In the genomic region with DNA sequence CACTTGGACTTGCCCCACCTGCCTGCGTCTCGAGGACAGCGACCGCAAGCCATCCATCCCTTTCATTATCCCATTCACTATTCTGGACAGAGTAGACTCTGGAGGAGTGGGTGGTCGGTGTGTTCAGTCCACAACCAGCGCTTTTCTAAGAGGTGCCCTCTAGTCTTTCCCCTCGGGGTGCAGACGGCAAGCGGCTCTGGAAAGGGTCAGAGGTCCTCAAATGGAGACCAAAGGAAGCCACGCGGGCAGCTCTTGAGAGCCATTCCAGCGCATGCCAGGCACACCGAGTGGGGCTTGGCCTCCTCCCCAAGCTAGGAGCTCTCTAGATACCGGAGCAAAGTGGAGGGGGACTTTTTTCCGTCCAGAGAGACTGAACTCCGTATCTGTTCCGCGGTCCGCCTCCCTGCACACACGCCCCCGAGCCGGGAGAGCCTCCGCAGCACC, we compare ENCODE assay signal across 8 cellular contexts. TPM values are rescaled to one million over a fixed set of nuclear protein-coding genes. Genes with fewer than 3 reads are reported as not detected.
DNase-seq lines count a peak whose midpoint lies in the region; ATAC-seq, FAIRE-seq and TF ChIP-seq lines count a peak whose summit lies in the region.

No MANE protein-coding gene starts in this region.

- TF ChIP-seq POLR2A in H54 (IDR thresholded peaks at IDR 0.05; ENCODE audit: low read depth, low read length) = no peak; the same call in 1 of the 2 replicates

- FAIRE-seq in H54 (lab: Jason Lieb, UNC) = no peak

- peak overlapping the region; percentile 88 for H3K9ac ChIP-seq in GM23248

- H3K9me3 ChIP-seq in GM23248 (ENCODE audit: low read depth) (no peaks in the 10 kb centered on the region), WERI-Rb-1 (ENCODE audit: severe bottlenecking) (no peaks in the 10 kb centered on the region)

- H3K4me2 ChIP-seq in GM23248 (ENCODE audit: unreplicated experiment) = peak overlapping the region; percentile 87

- H3F3A ChIP-seq in GM23248 (ENCODE audit: insufficient read depth) = peaks cover 32% of the 10 kb centered on the region; the same call in 1 of the 2 replicates

- ATAC-seq in naive thymus-derived CD8-positive, alpha-beta T cell = peak; percentile 12 to 36

- DNase-seq in AG09309 (ENCODE audit: low read depth) (no peak), GM23248 (peak; percentile 60), WERI-Rb-1 (no peak), epithelial cell of prostate (ENCODE audit: low read depth, low spot score) (no peak), cortex of kidney (lab: John Stamatoyannopoulos, UW) (no peak), H54 (ENCODE audit: insufficient read length, low spot score) (no peak), OCI-M2 (lab: John Stamatoyannopoulos, UW; ENCODE audit: unreplicated experiment) (no peak)
- peak in 1 of 10 donors; percentile 1 for DNase-seq in naive thymus-derived CD8-positive, alpha-beta T cell

- POLR2A ChIA-PET in naive thymus-derived CD8-positive, alpha-beta T cell (lab: Charles Lee) = interaction anchor here (0.6 kb wide), 1 partner anchor 223 kb away, joined by 3 read pairs; no protein-coding TSS in a partner anchor

- peaks cover 0 to 7% (median 0%) of the 10 kb centered on the region in 9 donors for H3K9me3 Mint-ChIP-seq in naive thymus-derived CD8-positive, alpha-beta T cell

- H3K36me3 ChIP-seq in GM23248 (ENCODE audit: low read depth) (no peaks in the 10 kb centered on the region), WERI-Rb-1 (no peaks in the 10 kb centered on the region; the same call in 1 of the 2 replicates)

- H3K27ac Mint-ChIP-seq in naive thymus-derived CD8-positive, alpha-beta T cell = peak overlapping the region in 2 of 10 donors; percentile 5 to 57

- H3K4me3 ChIP-seq in AG09309 (ENCODE audit: control insufficient read depth, low read depth, low read length) = peak overlapping the region; percentile 78
- peak overlapping the region; percentile 72 for H3K4me3 ChIP-seq in GM23248
- H3K4me3 ChIP-seq in WERI-Rb-1 (ENCODE audit: low read depth, low read length) = peak overlapping the region; percentile 54

- peak overlapping the region; percentile 67 to 96 (median 85) for H3K4me3 Mint-ChIP-seq in naive thymus-derived CD8-positive, alpha-beta T cell

- in situ Hi-C loops in GM23248 (cut with MboI) = no loop called here

- TF ChIP-seq CTCF in AG09309 (IDR thresholded peaks at IDR 0.05; ENCODE audit: control insufficient read depth, insufficient read depth, low read depth, low read length, missing control alignments) (no peak), WERI-Rb-1 (IDR thresholded peaks at IDR 0.05; ENCODE audit: low read depth, low read length) (no peak)

- H3K4me1 ChIP-seq in GM23248 (ENCODE audit: insufficient read depth) = peaks cover 39% of the 10 kb centered on the region

- H2AFZ ChIP-seq in GM23248 = peak overlapping the region; percentile 88

- H3K27me3 ChIP-seq in GM23248 (replicated peaks; ENCODE audit: insufficient read depth) (no peaks in the 10 kb centered on the region), WERI-Rb-1 (ENCODE audit: insufficient read depth, low read depth, severe bottlenecking) (peaks cover 3% of the 10 kb centered on the region)

- no peaks in the 10 kb centered on the region for H4K20me1 ChIP-seq in GM23248 (ENCODE audit: insufficient read depth)

- H3K27me3 Mint-ChIP-seq in naive thymus-derived CD8-positive, alpha-beta T cell = peaks cover 37 to 74% (median 56%) of the 10 kb centered on the region in 5 donors

- H3K27ac ChIP-seq in GM23248 = peak overlapping the region; percentile 86
- H3K27ac ChIP-seq in WERI-Rb-1 = no peak overlapping the region
- peak overlapping the region; percentile 100 for H3K27ac ChIP-seq in epithelial cell of prostate

- peaks cover 11 to 24% (median 20%) of the 10 kb centered on the region in 4 donors for H3K4me1 Mint-ChIP-seq in naive thymus-derived CD8-positive, alpha-beta T cell

- H3K79me2 ChIP-seq in GM23248 (ENCODE audit: insufficient read depth) = peaks cover 21% of the 10 kb centered on the region

- H3K9me2 ChIP-seq in GM23248 (ENCODE audit: insufficient read depth) = no peaks in the 10 kb centered on the region

- H3K36me3 Mint-ChIP-seq in naive thymus-derived CD8-positive, alpha-beta T cell = no peaks in the 10 kb centered on the region

- 16 to 17% methylated on average over 23 of the region's 23 CpGs for WGBS in GM23248 (ENCODE audit: low coverage in 1 of 2, low lambda C conversion rate in 2 of 2, missing lambda C conversion rate in 2 of 2), 2 experiments

RNA-seq across cellular contexts. Expression of a gene that starts 0.7 kb away (rescaled TPM):
- 39.4 and 63.6 TPM in 2 replicates for total RNA-seq in GM23248 (2014; rRNA removed; shearing (Covaris generic))
- polyA plus RNA-seq in GM23248 (2016; fragmentation: Nextera tagmentation; extraction: Ambion mirVana) = 49.4 and 51.1 TPM in 2 replicates
- under 1 TPM; 0.26 to 0.30 TPM for total RNA-seq in naive thymus-derived CD8-positive, alpha-beta T cell
- polyA plus RNA-seq in naive thymus-derived CD8-positive, alpha-beta T cell = under 1 TPM in 2 of 3 donors, not detected in 1; 0.07 to 0.23 TPM

Comparison
In these comparisons a context has a peak if more than half of its experiments do, and no peak if none do; other contexts are left out.
1. RNA of a gene that starts 0.7 kb away (total RNA-seq): 39.4 to 63.6 TPM in GM23248; 0.26 to 0.30 TPM in naive thymus-derived CD8-positive, alpha-beta T cell; every median in the first group is over 10 times any median in the second.
2. Peak in every context shown above with its lines, with median percentiles within 50 percentile points of each other: H3K4me3 ChIP-seq.